ENCODE assay signal across 38 cellular contexts in genomic region chr19:6914321-6914720, GRCh38. TPM values are rescaled to one million over a fixed set of nuclear protein-coding genes. Genes with fewer than 3 reads are reported as not detected.
DNase-seq lines count a peak whose midpoint lies in the region; ATAC-seq, FAIRE-seq and TF ChIP-seq lines count a peak whose summit lies in the region.
"Had no signal": no experiment of that assay in that cellular context is flagged by ENCODE, and none has a peak within 500 bp of the region (broad histone marks: within the 10 kb centered on the region; RNA-seq: fewer than 3 reads in every experiment).

No MANE protein-coding gene starts in this region.

- H3K9me3 Mint-ChIP-seq in IgD-negative memory B cell: peaks cover 7 to 21% (median 9%) of the 10 kb centered on the region in 3 donors
- peaks cover 5% of the 10 kb centered on the region for H3K9me3 Mint-ChIP-seq in stimulated activated effector memory CD8-positive, alpha-beta T cell treated with anti-CD3 and anti-CD28 coated beads, Interleukin-12 subunit alpha, Interleukin-12 subunit beta, amount 100 ng/mL, for 72 hours

- no peaks in the 10 kb centered on the region for H3K36me3 Mint-ChIP-seq in IgD-negative memory B cell
- H3K36me3 Mint-ChIP-seq in stimulated activated effector memory CD8-positive, alpha-beta T cell treated with anti-CD3 and anti-CD28 coated beads, Interleukin-12 subunit alpha, Interleukin-12 subunit beta, amount 100 ng/mL, for 72 hours: no peaks in the 10 kb centered on the region

- no peak for FAIRE-seq in K562 (lab: Jason Lieb, UNC)
- FAIRE-seq: A204.1, A549, D721Med had no signal

- DNase-seq in K562 (ENCODE audit: extremely low read depth in 1 of 4, low spot score in 3 of 4): no peak
- DNase-seq in germinal center (ENCODE audit: low spot score): no peak
- DNase-seq in AG08396 (ENCODE audit: low spot score): no peak
- DNase-seq in stimulated activated effector memory CD8-positive, alpha-beta T cell treated with anti-CD3 and anti-CD28 coated beads, Interleukin-12 subunit alpha, Interleukin-12 subunit beta, amount 100 ng/mL, for 72 hours (ENCODE audit: low spot score in 2 of 2): no peak
- DNase-seq: 8988T; ACHN; AML-193; BE2C; C1 segment of cervical spinal cord; Caco-2; Calu3; CD4-positive, alpha-beta memory T cell; CD4-positive, alpha-beta T cell; CD4-positive, CD25-positive, alpha-beta regulatory T cell; CD8-positive, alpha-beta memory T cell; CD8-positive, alpha-beta T cell; COR-L47; DMS 273 treated with DMSO at 0.1 percent for 48 hours; DMS153; DMS53; DMS79; DMS79 treated with DMSO at 0.1 percent for 48 hours; DND-41; EL had no signal

- H3K27me3 Mint-ChIP-seq in IgD-negative memory B cell: peaks cover 3% of the 10 kb centered on the region
- H3K27me3 Mint-ChIP-seq: CD4-positive, alpha-beta memory T cell; CD4-positive, alpha-beta T cell; CD4-positive, CD25-positive, alpha-beta regulatory T cell had no signal

- TF ChIP-seq POLR2A in K562 (conservative IDR thresholded peaks at IDR 0.05): no peak

- 0% methylated on average over 2 of the region's 2 CpGs for WGBS in K562 (ENCODE audit: insufficient coverage, low coverage, missing lambda C conversion rate)

- POLR2A ChIA-PET in HEK293 (lab: Yijun Ruan, JAX) (no interaction called here), K562 (lab: Yijun Ruan, JAX) (interaction anchor here (0.7 kb wide), 1 partner anchor 216 kb away, joined by 3 read pairs; no protein-coding TSS in a partner anchor)

- H3K27me3 ChIP-seq in K562 (ENCODE audit: control insufficient read depth in 2 of 2, insufficient read depth in 2 of 2, low read length in 2 of 2): no peaks in the 10 kb centered on the region
- H3K27me3 ChIP-seq: BE2C; BLaER1; BLaER1 treated with 17β-estradiol and CSF1 and Interleukin-3, amounts not matched to agents 10 nM and 100 nM had no signal

- peak overlapping the region in 2 of 3 donors; percentile 48 to 54 for H3K27ac Mint-ChIP-seq in IgD-negative memory B cell
- H3K27ac Mint-ChIP-seq in stimulated activated effector memory CD8-positive, alpha-beta T cell treated with anti-CD3 and anti-CD28 coated beads, Interleukin-12 subunit alpha, Interleukin-12 subunit beta, amount 100 ng/mL, for 72 hours: no peak overlapping the region
- H3K27ac Mint-ChIP-seq: B cell; CD14-positive monocyte; CD4-positive, alpha-beta T cell; CD4-positive, CD25-positive, alpha-beta regulatory T cell; CD8-positive, alpha-beta T cell had no signal

- H2AFZ ChIP-seq in K562 (ENCODE audit: low read depth, low read length): no peak overlapping the region

- H3K4me1 ChIP-seq in HEK293 (ENCODE audit: control insufficient read depth, insufficient read depth, low read length): no peaks in the 10 kb centered on the region
- H3K4me1 ChIP-seq in K562 (replicated peaks in 1 of 2; ENCODE audit: control insufficient read depth in 2 of 2, insufficient read depth in 2 of 2, low read length in 2 of 2): no peaks in the 10 kb centered on the region; a peak in 1 of 5 replicates
- H3K4me1 ChIP-seq: A549; BE2C; BLaER1; BLaER1 treated with 17β-estradiol and CSF1 and Interleukin-3, amounts not matched to agents 10 nM and 100 nM; Caco-2 had no signal

- no peaks in the 10 kb centered on the region for H3K9me1 ChIP-seq in K562 (ENCODE audit: control insufficient read depth, insufficient read depth, low read length)

- CTCF ChIA-PET in HEK293 (lab: Yijun Ruan, JAX): no interaction called here
- CTCF ChIA-PET in K562 (lab: Yijun Ruan, JAX; ENCODE audit: low intra/inter-chr PET ratio): no interaction called here

- no peak for TF ChIP-seq CTCF in HEK293 (tag by site-specific recombination; IDR thresholded peaks at IDR 0.05)
- TF ChIP-seq CTCF in K562 (IDR thresholded peaks at IDR 0.05 in 2 of 3, conservative IDR thresholded peaks at IDR 0.05 in 1 of 3; ENCODE audit: insufficient read depth in 2 of 3, low read depth in 1 of 3, low read length in 3 of 3): no peak

- H3K36me3 ChIP-seq in HEK293 (ENCODE audit: control insufficient read depth in 2 of 2, insufficient read depth in 1 of 2, low read length in 2 of 2) (no peaks in the 10 kb centered on the region), K562 (ENCODE audit: control insufficient read depth, insufficient read depth, low read length) (no peaks in the 10 kb centered on the region)
- H3K36me3 ChIP-seq: BE2C had no signal

- no peak overlapping the region for H3K9ac ChIP-seq in K562 (ENCODE audit: insufficient read depth in 1 of 2, low read depth in 2 of 2, low read length in 2 of 2)
- H3K9ac ChIP-seq: BLaER1; BLaER1 treated with 17β-estradiol and CSF1 and Interleukin-3, amounts not matched to agents 10 nM and 100 nM had no signal

- no peaks in the 10 kb centered on the region for H4K20me1 ChIP-seq in K562 (replicated peaks; ENCODE audit: control insufficient read depth, insufficient read depth, low read length)
- H4K20me1 ChIP-seq: BLaER1; BLaER1 treated with 17β-estradiol and CSF1 and Interleukin-3, amounts not matched to agents 10 nM and 100 nM had no signal

- no peak for TF ChIP-seq EP300 in K562 (IDR thresholded peaks at IDR 0.05; ENCODE audit: low read length)

- BruUV-seq in K562 (replicated peaks; lab: Mats Ljungman, UMichigan): no TSS peak

- ATAC-seq in K562: no peak
- ATAC-seq in stimulated activated effector memory CD8-positive, alpha-beta T cell treated with anti-CD3 and anti-CD28 coated beads, Interleukin-12 subunit alpha, Interleukin-12 subunit beta, amount 100 ng/mL, for 72 hours: no peak
- ATAC-seq: A549; CD8-positive, alpha-beta T cell had no signal

- H3K27ac ChIP-seq in HEK293 (ENCODE audit: extremely low read depth, low read depth, low read length) (no peak overlapping the region), K562 (ENCODE audit: extremely low read depth, low read depth, low read length) (no peak overlapping the region)
- H3K27ac ChIP-seq: 22Rv1; A549; BLaER1; BLaER1 treated with 17β-estradiol and CSF1 and Interleukin-3, amounts not matched to agents 10 nM and 100 nM; C4-2B had no signal

- TF ChIP-seq RAD21 in K562 (CRISPR knock-in tag; conservative IDR thresholded peaks at IDR 0.05 in 1 of 2, IDR thresholded peaks at IDR 0.05 in 1 of 2): no peak

- intact Hi-C loops in K562 (cut with micrococcal nuclease): no loop called here

- in situ Hi-C loops in K562 (cut with MboI): no loop called here

- no peaks in the 10 kb centered on the region for H3K79me2 ChIP-seq in K562 (ENCODE audit: control insufficient read depth, insufficient read depth, low read length)

- H3K4me3 Mint-ChIP-seq in IgD-negative memory B cell: no peak overlapping the region
- H3K4me3 Mint-ChIP-seq in stimulated activated effector memory CD8-positive, alpha-beta T cell treated with anti-CD3 and anti-CD28 coated beads, Interleukin-12 subunit alpha, Interleukin-12 subunit beta, amount 100 ng/mL, for 72 hours: no peak overlapping the region
- H3K4me3 Mint-ChIP-seq: B cell; CD14-positive monocyte; CD4-positive, alpha-beta memory T cell; CD4-positive, alpha-beta T cell; CD4-positive, CD25-positive, alpha-beta regulatory T cell; CD8-positive, alpha-beta memory T cell; CD8-positive, alpha-beta T cell had no signal

- H3K4me3 ChIP-seq in HEK293 (ENCODE audit: low read depth, low read length) (no peak overlapping the region), K562 (no peak overlapping the region)
- H3K4me3 ChIP-seq: A549, BLaER1 had no signal

- H3K9me3 ChIP-seq in HEK293 (ENCODE audit: control insufficient read depth, insufficient read depth, low read depth, low read length) (no peaks in the 10 kb centered on the region), K562 (replicated peaks; ENCODE audit: control insufficient read depth, insufficient read depth, low read depth, low read length) (peaks cover 6% of the 10 kb centered on the region; the same call in 1 of the 2 replicates)
- H3K9me3 ChIP-seq: BE2C, Caco-2 had no signal

- H3K4me1 Mint-ChIP-seq in IgD-negative memory B cell: no peaks in the 10 kb centered on the region
- H3K4me1 Mint-ChIP-seq in stimulated activated effector memory CD8-positive, alpha-beta T cell treated with anti-CD3 and anti-CD28 coated beads, Interleukin-12 subunit alpha, Interleukin-12 subunit beta, amount 100 ng/mL, for 72 hours: no peaks in the 10 kb centered on the region
- H3K4me1 Mint-ChIP-seq: B cell; CD14-positive monocyte; CD8-positive, alpha-beta memory T cell had no signal

- no peak overlapping the region for H3K4me2 ChIP-seq in K562 (ENCODE audit: insufficient read depth, low read length)
- H3K4me2 ChIP-seq: A549; BLaER1; BLaER1 treated with 17β-estradiol and CSF1 and Interleukin-3, amounts not matched to agents 10 nM and 100 nM had no signal

TF ChIP-seq in K562, 482 proteins besides CTCF, POLR2A, EP300 and RAD21 (continues in another document):
- peak; percentile 96 for TF ChIP-seq ZNF707 (CRISPR knock-in tag; conservative IDR thresholded peaks at IDR 0.05)
- TF ChIP-seq CBX3 (IDR thresholded peaks at IDR 0.05; ENCODE audit: borderline replicate concordance in 1 of 2, low read length in 2 of 2): 0 out of 3 replicates have a peak, but pooled peaks of 1 of the 2 experiments have one; percentile 31
- TF ChIP-seq SMC3 (conservative IDR thresholded peaks at IDR 0.05; ENCODE audit: insufficient read depth, low read depth, low read length): no peak

RNA-seq across cellular contexts. Expression of gene ADGRE1, which starts 26.9 kb away (rescaled TPM):
- polyA plus RNA-seq in IgD-negative memory B cell (0.06 TPM), K562 (2011; rRNA removed) (0.19 and 0.25 TPM in 2 replicates), K562 (2014; fragmentation: Illumina TruSeq; extraction: Trizol) (0.25 and 0.30 TPM in 2 replicates), K562 (2014; fragmentation: Nextera tagmentation; extraction: Ambion mirVana) (under 1 TPM in 1 of 2 experiments, not detected in 1; 0.28 TPM), K562 (2014; rRNA removed) (0.24 and 0.31 TPM in 2 replicates)
- not detected in 2 replicates for total RNA-seq in K562 (2011; cell fraction: chromatin; rRNA removed; ENCODE audit: low replicate concordance)
- not detected in 2 replicates for total RNA-seq in K562 (2011; cell fraction: nucleolus; rRNA removed)
- not detected in 2 replicates for total RNA-seq in K562 (2011; cell fraction: nucleoplasm; rRNA removed)
- total RNA-seq in K562 (2014; rRNA removed) (0.08 and 0.09 TPM in 2 replicates), K562 (2014; rRNA removed; fragmentation: Illumina TruSeq; extraction: Trizol) (0.22 and 0.45 TPM in 2 replicates), K562 (2015; rRNA removed; fragmentation: Illumina TruSeq; extraction: Trizol) (0.25 and 0.26 TPM in 2 replicates), K562 (2021) (0.07 and 0.49 TPM in 2 replicates)
- polyA plus RNA-seq in K562 (2011; cell fraction: cytosol; rRNA removed): 0.03 TPM in 2 replicates
- 0.06 TPM in 1 of 2 replicates, not detected in the other for polyA plus RNA-seq in K562 (2011; cell fraction: nucleus; rRNA removed)
- 0.09 and 1.4 TPM in 2 replicates for polyA plus RNA-seq in K562 (2012)
- polyA minus RNA-seq in K562 (2011; rRNA and poly(A)+ RNA removed): 0.28 TPM in 1 of 2 replicates, not detected in the other
- polyA minus RNA-seq in K562 (2011; cell fraction: cytosol; rRNA and poly(A)+ RNA removed): not detected in 2 replicates
- not detected in 2 replicates for polyA minus RNA-seq in K562 (2011; cell fraction: nucleus; rRNA and poly(A)+ RNA removed)
- total RNA-seq: A673, B cell, Caco-2, Calu3 had no signal
- polyA plus RNA-seq: AG04450, BJ had no signal

Comparison
In these comparisons a context has a peak if more than half of its experiments do, and no peak if none do; other contexts are left out.
1. Of the 44 proteins assayed by ChIP-seq in both K562 and HEK293: peak only in K562: none; only in HEK293: SETDB1; in both: ZNF707; in neither: 42.